In the genomic region with DNA sequence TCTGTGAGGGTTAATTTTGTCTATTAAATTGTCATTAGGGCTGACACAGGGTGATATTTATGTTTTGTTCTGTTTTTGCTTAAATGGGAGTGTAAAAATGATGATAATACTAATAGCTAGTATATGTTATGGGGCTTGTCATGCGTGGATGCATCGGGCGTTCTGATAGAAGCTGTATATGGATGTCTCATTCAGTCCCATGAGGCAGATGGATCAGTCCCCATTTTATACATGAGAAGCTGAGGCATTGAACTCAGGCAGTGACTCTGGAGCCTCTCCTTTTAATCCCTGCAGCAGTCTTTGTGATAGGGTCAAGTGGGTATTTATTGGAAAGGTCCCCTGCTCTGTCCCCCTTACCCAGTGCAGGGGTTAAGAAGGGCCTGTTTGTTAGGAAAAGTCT, we compare ENCODE assay signal across 14 cellular contexts. TPM values are rescaled to one million over a fixed set of nuclear protein-coding genes. Genes with fewer than 3 reads are reported as not detected.
DNase-seq lines count a peak whose midpoint lies in the region; ATAC-seq and TF ChIP-seq lines count a peak whose summit lies in the region.
"Had no signal": no experiment of that assay in that cellular context is flagged by ENCODE, and none has a peak within 500 bp of the region (broad histone marks: within the 10 kb centered on the region; RNA-seq: fewer than 3 reads in every experiment).

No MANE protein-coding gene starts in this region.

- no peak overlapping the region for H3K4me3 Mint-ChIP-seq in stimulated activated naive CD8-positive, alpha-beta T cell treated with anti-CD3 and anti-CD28 coated beads, Interleukin-15, Interleukin-2, amounts not matched to agents 100 ng/mL and 50 ng/mL, for 24 hours
- H3K4me3 Mint-ChIP-seq in stimulated activated naive CD8-positive, alpha-beta T cell treated with anti-CD3 and anti-CD28 coated beads, Interleukin-15, amount 100 ng/mL, for 72 hours = no peak overlapping the region
- H3K4me3 Mint-ChIP-seq in endothelial cell (ENCODE audit: unreplicated experiment) = peak overlapping the region; percentile 11
- H3K4me3 Mint-ChIP-seq in nephron progenitor cell = no peak overlapping the region
- H3K4me3 Mint-ChIP-seq: B cell, GM23338 had no signal

- H3K4me1 Mint-ChIP-seq in stimulated activated naive CD8-positive, alpha-beta T cell treated with anti-CD3 and anti-CD28 coated beads, Interleukin-15, Interleukin-2, amounts not matched to agents 100 ng/mL and 50 ng/mL, for 24 hours (ENCODE audit: low read depth) = peaks cover 58% of the 10 kb centered on the region
- H3K4me1 Mint-ChIP-seq in stimulated activated naive CD8-positive, alpha-beta T cell treated with anti-CD3 and anti-CD28 coated beads, Interleukin-15, amount 100 ng/mL, for 72 hours = peaks cover 68% of the 10 kb centered on the region
- peaks cover 63% of the 10 kb centered on the region for H3K4me1 Mint-ChIP-seq in endothelial cell (ENCODE audit: unreplicated experiment)
- H3K4me1 Mint-ChIP-seq in nephron progenitor cell = peaks cover 28% of the 10 kb centered on the region

- TF ChIP-seq CTCF in endothelial cell (IDR thresholded peaks at IDR 0.05; ENCODE audit: unreplicated experiment) = no peak
- TF ChIP-seq CTCF in nephron progenitor cell (IDR thresholded peaks at IDR 0.05) = no peak

- peak overlapping the region; percentile 17 for H3K27ac Mint-ChIP-seq in stimulated activated naive CD8-positive, alpha-beta T cell treated with anti-CD3 and anti-CD28 coated beads, Interleukin-15, Interleukin-2, amounts not matched to agents 100 ng/mL and 50 ng/mL, for 24 hours
- H3K27ac Mint-ChIP-seq in stimulated activated naive CD8-positive, alpha-beta T cell treated with anti-CD3 and anti-CD28 coated beads, Interleukin-15, amount 100 ng/mL, for 72 hours = no peak overlapping the region
- peak overlapping the region; percentile 61 for H3K27ac Mint-ChIP-seq in endothelial cell (ENCODE audit: unreplicated experiment)
- H3K27ac Mint-ChIP-seq in nephron progenitor cell = peak overlapping the region; percentile 94
- H3K27ac Mint-ChIP-seq: B cell, GM23338 had no signal

- ATAC-seq in stimulated activated naive CD8-positive, alpha-beta T cell treated with anti-CD3 and anti-CD28 coated beads, Interleukin-15, amount 100 ng/mL, for 72 hours = no peak
- ATAC-seq in GM19328 (IDR thresholded peaks at IDR 0.05; ENCODE audit: unreplicated experiment) = no peak

- no peak for DNase-seq in stimulated activated naive CD8-positive, alpha-beta T cell treated with anti-CD3 and anti-CD28 coated beads, Interleukin-15, amount 100 ng/mL, for 72 hours
- no peak for DNase-seq in endothelial cell (ENCODE audit: low spot score)
- DNase-seq in nephron progenitor cell = no peak
- no peak for DNase-seq in GF-D8 (lab: John Stamatoyannopoulos, UW)
- no peak for DNase-seq in NCI-H2081 (lab: John Stamatoyannopoulos, UW)
- DNase-seq in stimulated activated CD4-positive, alpha-beta T cell treated with anti-CD3 and anti-CD28 coated beads, Interleukin-2, amount 100 ng/mL, for 48 hours = no peak
- DNase-seq: activated CD4-positive, alpha-beta T cell treated with anti-CD3 and anti-CD28 coated beads for 1 hour; anterior cingulate cortex; Kasumi-1; occipital lobe had no signal

- H3K27me3 Mint-ChIP-seq in stimulated activated naive CD8-positive, alpha-beta T cell treated with anti-CD3 and anti-CD28 coated beads, Interleukin-15, Interleukin-2, amounts not matched to agents 100 ng/mL and 50 ng/mL, for 24 hours = no peaks in the 10 kb centered on the region
- H3K27me3 Mint-ChIP-seq in stimulated activated naive CD8-positive, alpha-beta T cell treated with anti-CD3 and anti-CD28 coated beads, Interleukin-15, amount 100 ng/mL, for 72 hours = no peaks in the 10 kb centered on the region
- peaks cover 12% of the 10 kb centered on the region for H3K27me3 Mint-ChIP-seq in endothelial cell (ENCODE audit: unreplicated experiment)
- H3K27me3 Mint-ChIP-seq in nephron progenitor cell (ENCODE audit: low read depth, poor library complexity) = no peaks in the 10 kb centered on the region
- H3K27me3 Mint-ChIP-seq: B cell had no signal

- H3K9me3 Mint-ChIP-seq in stimulated activated naive CD8-positive, alpha-beta T cell treated with anti-CD3 and anti-CD28 coated beads, Interleukin-15, Interleukin-2, amounts not matched to agents 100 ng/mL and 50 ng/mL, for 24 hours = no peaks in the 10 kb centered on the region
- H3K9me3 Mint-ChIP-seq in stimulated activated naive CD8-positive, alpha-beta T cell treated with anti-CD3 and anti-CD28 coated beads, Interleukin-15, amount 100 ng/mL, for 72 hours = no peaks in the 10 kb centered on the region
- H3K9me3 Mint-ChIP-seq in endothelial cell (ENCODE audit: unreplicated experiment) = no peaks in the 10 kb centered on the region
- no peaks in the 10 kb centered on the region for H3K9me3 Mint-ChIP-seq in nephron progenitor cell
- H3K9me3 Mint-ChIP-seq: GM23338 had no signal

- H3K36me3 Mint-ChIP-seq in stimulated activated naive CD8-positive, alpha-beta T cell treated with anti-CD3 and anti-CD28 coated beads, Interleukin-15, Interleukin-2, amounts not matched to agents 100 ng/mL and 50 ng/mL, for 24 hours (ENCODE audit: low read depth) = peaks cover 40% of the 10 kb centered on the region
- H3K36me3 Mint-ChIP-seq in endothelial cell (ENCODE audit: low read depth, unreplicated experiment) (peaks cover 63% of the 10 kb centered on the region), nephron progenitor cell (ENCODE audit: low read depth) (peaks cover 27% of the 10 kb centered on the region)

RNA-seq across cellular contexts. Expression of a gene that starts 46.1 kb away (rescaled TPM):
- total RNA-seq in endothelial cell (ENCODE audit: unreplicated experiment) = 294 TPM

Comparison
In these comparisons a context has a peak if more than half of its experiments do, and no peak if none do; other contexts are left out.
1. H3K27ac Mint-ChIP-seq: peak in stimulated activated naive CD8-positive, alpha-beta T cell treated with anti-CD3 and anti-CD28 coated beads, Interleukin-15, Interleukin-2, amounts not matched to agents 100 ng/mL and 50 ng/mL, for 24 hours (single experiment), endothelial cell (single experiment) and nephron progenitor cell (single experiment); none in stimulated activated naive CD8-positive, alpha-beta T cell treated with anti-CD3 and anti-CD28 coated beads, Interleukin-15, amount 100 ng/mL, for 72 hours (0 of 2).